ENCODE assay signal across 19 cellular contexts in genomic region chr16:23871924-23872323, GRCh38. TPM values are rescaled to one million over a fixed set of nuclear protein-coding genes. Genes with fewer than 3 reads are reported as not detected.
"Had no signal": no experiment of that assay in that cellular context is flagged by ENCODE, and none has a peak within 500 bp of the region (broad histone marks: within the 10 kb centered on the region; RNA-seq: fewer than 3 reads in every experiment).

No MANE protein-coding gene starts in this region.

- H3K4me2 ChIP-seq: smooth muscle cell had no signal

- H3K27me3 Mint-ChIP-seq: activated CD4-positive, alpha-beta memory T cell treated with anti-CD3 and anti-CD28 coated beads for 36 hours; stimulated activated naive CD8-positive, alpha-beta T cell treated with anti-CD3 and anti-CD28 coated beads, Interleukin-15, amount 100 ng/mL, for 72 hours had no signal

- H3K9me3 Mint-ChIP-seq: activated CD4-positive, alpha-beta memory T cell treated with anti-CD3 and anti-CD28 coated beads for 36 hours; nephron; stimulated activated naive CD8-positive, alpha-beta T cell treated with anti-CD3 and anti-CD28 coated beads, Interleukin-15, amount 100 ng/mL, for 72 hours had no signal

- H3K4me1 ChIP-seq: prostate gland, right lobe of liver had no signal

- H3K27ac ChIP-seq: cardiac muscle cell, coronary artery, prostate gland, right lobe of liver, SJSA1 had no signal

- H3K4me1 Mint-ChIP-seq: nephron had no signal

- H3K36me3 ChIP-seq: cardiac muscle cell, prostate gland, right lobe of liver, SJSA1 had no signal

- DNase-seq: activated CD4-positive, alpha-beta memory T cell treated with anti-CD3 and anti-CD28 coated beads for 36 hours; activated CD4-positive, alpha-beta T cell treated with anti-CD3 and anti-CD28 coated beads for 1 hour; activated CD8-positive, alpha-beta memory T cell treated with anti-CD3 and anti-CD28 coated beads, Interleukin-2, amount 50 U/mL, for 4 hours; activated naive CD4-positive, alpha-beta T cell; islet precursor cell; mucosa of descending colon; right lobe of liver; stimulated activated CD4-positive, alpha-beta T cell treated with anti-CD3 and anti-CD28 coated beads, Interleukin-4, amount 100 ng/mL, for 4 hours; stimulated activated CD8-positive, alpha-beta memory T cell treated with anti-CD3 and anti-CD28 coated beads, Interleukin-4, amount 100 ng/mL, for 48 hours; stimulated activated naive CD8-positive, alpha-beta T cell treated with anti-CD3 and anti-CD28 coated beads, Interleukin-15, amount 100 ng/mL, for 72 hours; T-helper 9 cell had no signal

- ATAC-seq: esophagus mucosa; mucosa of descending colon; right lobe of liver; stimulated activated naive CD8-positive, alpha-beta T cell treated with anti-CD3 and anti-CD28 coated beads, Interleukin-15, amount 100 ng/mL, for 72 hours had no signal

- H3K27me3 ChIP-seq: right lobe of liver, SJSA1 had no signal

- H3K27ac Mint-ChIP-seq: activated CD4-positive, alpha-beta memory T cell treated with anti-CD3 and anti-CD28 coated beads for 36 hours; nephron had no signal

- H3K9me3 ChIP-seq: mucosa of descending colon, prostate gland, right lobe of liver, SJSA1 had no signal

- H3K4me3 Mint-ChIP-seq: activated CD4-positive, alpha-beta memory T cell treated with anti-CD3 and anti-CD28 coated beads for 36 hours; nephron; stimulated activated naive CD8-positive, alpha-beta T cell treated with anti-CD3 and anti-CD28 coated beads, Interleukin-15, amount 100 ng/mL, for 72 hours had no signal

- H3K4me3 ChIP-seq: cardiac muscle cell, coronary artery, lung, mucosa of descending colon, prostate gland, right lobe of liver, SJSA1, smooth muscle cell had no signal

RNA-seq across cellular contexts. Expression of gene PRKCB, which starts 36.1 kb away (rescaled TPM):
- polyA plus RNA-seq: smooth muscle cell had no signal
